In the genomic region with DNA sequence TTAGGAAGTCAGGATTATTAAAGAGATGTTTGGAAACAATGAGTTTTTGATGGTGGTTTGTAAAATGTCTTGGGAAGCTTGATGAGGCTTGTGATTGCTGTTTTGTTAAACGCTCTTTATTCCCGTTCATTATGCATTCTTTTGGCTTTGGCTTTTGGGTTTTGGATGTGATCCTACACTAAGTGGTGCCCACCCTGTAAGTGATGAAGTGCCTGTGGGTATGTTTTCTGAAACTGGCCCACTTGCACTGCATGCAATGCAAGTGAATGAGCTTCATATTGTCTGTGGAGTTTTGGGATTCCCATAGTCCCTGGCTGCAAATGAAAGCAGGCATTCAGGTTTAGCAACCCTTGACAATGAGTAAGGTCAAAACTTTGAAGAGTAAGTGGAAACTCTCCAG, we compare ENCODE assay signal across 21 cellular contexts.
"Had no signal": no experiment of that assay in that cellular context is flagged by ENCODE, and none has a peak within 500 bp of the region (broad histone marks: within the 10 kb centered on the region; RNA-seq: fewer than 3 reads in every experiment).

No MANE protein-coding gene starts in this region.

- H3K4me3 Mint-ChIP-seq: endodermal cell; natural killer cell; neural crest cell; stimulated activated memory B cell treated with anti-CD40 and anti-IgM and Interleukin-4, amounts not matched to agents 10 μg/mL and 1 μg/mL and 100 μg/mL, for 72 hours; stimulated activated naive CD8-positive, alpha-beta T cell treated with anti-CD3 and anti-CD28 coated beads, Interleukin-15, amount 100 ng/mL, for 72 hours had no signal

- H3K27me3 ChIP-seq: heart right ventricle, pancreas, spleen, testis, tibial nerve, upper lobe of right lung, vagina had no signal

- H3K9me3 ChIP-seq: heart right ventricle, pancreas, prostate gland, spleen, testis, tibial nerve, upper lobe of right lung, vagina had no signal

- H3K4me3 ChIP-seq: coronary artery, heart right ventricle, pancreas, prostate gland, spleen, testis, tibial nerve, upper lobe of right lung, vagina had no signal

- H3K9me3 Mint-ChIP-seq: endodermal cell; neural crest cell; stimulated activated memory B cell treated with anti-CD40 and anti-IgM and Interleukin-4, amounts not matched to agents 10 μg/mL and 1 μg/mL and 100 μg/mL, for 72 hours; stimulated activated naive CD8-positive, alpha-beta T cell treated with anti-CD3 and anti-CD28 coated beads, Interleukin-15, amount 100 ng/mL, for 72 hours had no signal

- DNase-seq: effector CD4-positive, alpha-beta T cell; endodermal cell; heart right ventricle; kidney glomerular epithelial cell; natural killer cell; pancreas; retina; spleen; stimulated activated CD4-positive, alpha-beta T cell treated with anti-CD3 and anti-CD28 coated beads, Interleukin-15, amount 100 ng/mL, for 24 hours; stimulated activated CD4-positive, alpha-beta T cell treated with anti-CD3 and anti-CD28 coated beads, Interleukin-1b, Interleukin-23, amount 100 ng/mL, for 48 hours; stimulated activated CD4-positive, alpha-beta T cell treated with anti-CD3 and anti-CD28 coated beads, Interleukin-4, amount 100 ng/mL, for 24 hours; stimulated activated naive CD8-positive, alpha-beta T cell treated with anti-CD3 and anti-CD28 coated beads, Interleukin-15, amount 100 ng/mL, for 72 hours; testis; upper lobe of right lung had no signal

- H3K36me3 Mint-ChIP-seq: natural killer cell; stimulated activated memory B cell treated with anti-CD40 and anti-IgM and Interleukin-4, amounts not matched to agents 10 μg/mL and 1 μg/mL and 100 μg/mL, for 72 hours had no signal

- H3K4me1 ChIP-seq: heart right ventricle, pancreas, prostate gland, spleen, testis, tibial nerve, upper lobe of right lung, vagina had no signal

- H3K27ac ChIP-seq: coronary artery, heart right ventricle, pancreas, prostate gland, spleen, testis, tibial nerve, upper lobe of right lung, vagina had no signal

- H3K4me1 Mint-ChIP-seq: natural killer cell; stimulated activated memory B cell treated with anti-CD40 and anti-IgM and Interleukin-4, amounts not matched to agents 10 μg/mL and 1 μg/mL and 100 μg/mL, for 72 hours; stimulated activated naive CD8-positive, alpha-beta T cell treated with anti-CD3 and anti-CD28 coated beads, Interleukin-15, amount 100 ng/mL, for 72 hours had no signal

- H3K27me3 Mint-ChIP-seq: stimulated activated memory B cell treated with anti-CD40 and anti-IgM and Interleukin-4, amounts not matched to agents 10 μg/mL and 1 μg/mL and 100 μg/mL, for 72 hours; stimulated activated naive CD8-positive, alpha-beta T cell treated with anti-CD3 and anti-CD28 coated beads, Interleukin-15, amount 100 ng/mL, for 72 hours had no signal

- H3K36me3 ChIP-seq: heart right ventricle, pancreas, prostate gland, spleen, tibial nerve, upper lobe of right lung, vagina had no signal

- ATAC-seq: heart right ventricle; natural killer cell; pancreas; sciatic nerve; stimulated activated memory B cell treated with anti-CD40 and anti-IgM and Interleukin-4, amounts not matched to agents 10 μg/mL and 1 μg/mL and 100 μg/mL, for 72 hours; stimulated activated naive CD8-positive, alpha-beta T cell treated with anti-CD3 and anti-CD28 coated beads, Interleukin-15, amount 100 ng/mL, for 72 hours; upper lobe of right lung had no signal

- H3K27ac Mint-ChIP-seq: endodermal cell; natural killer cell; stimulated activated memory B cell treated with anti-CD40 and anti-IgM and Interleukin-4, amounts not matched to agents 10 μg/mL and 1 μg/mL and 100 μg/mL, for 72 hours; stimulated activated naive CD8-positive, alpha-beta T cell treated with anti-CD3 and anti-CD28 coated beads, Interleukin-15, amount 100 ng/mL, for 72 hours had no signal
